Comparison of ENCODE assay signal across 26 cellular contexts in genomic region chr12:127235771-127236170, GRCh38.
"Had no signal": no experiment of that assay in that cellular context is flagged by ENCODE, and none has a peak within 500 bp of the region (broad histone marks: within the 10 kb centered on the region; RNA-seq: fewer than 3 reads in every experiment).

No MANE protein-coding gene starts in this region.

- H3K27ac ChIP-seq: hepatocyte, left ventricle myocardium inferior, ovary, sigmoid colon, spleen, suprapubic skin, thoracic aorta, tibial artery, upper lobe of right lung had no signal

- H3K4me1 ChIP-seq: left ventricle myocardium inferior, sigmoid colon, spleen, suprapubic skin, tibial artery, upper lobe of right lung had no signal

- H3K4me3 Mint-ChIP-seq: mesothelial cell of epicardium; naive B cell; natural killer cell; stimulated activated effector memory CD8-positive, alpha-beta T cell treated with anti-CD3 and anti-CD28 coated beads, Interleukin-12 subunit alpha, Interleukin-12 subunit beta, amount 100 ng/mL, for 72 hours; stimulated activated naive CD8-positive, alpha-beta T cell treated with anti-CD3 and anti-CD28 coated beads, Interleukin-15, Interleukin-2, amounts not matched to agents 100 ng/mL and 50 ng/mL, for 24 hours had no signal

- DNase-seq: islet precursor cell; kidney glomerular epithelial cell; left colon; left ventricle myocardium inferior; mesendoderm; naive B cell; natural killer cell; ovary; retina; sigmoid colon; small intestine; spleen; stimulated activated CD4-positive, alpha-beta T cell treated with anti-CD3 and anti-CD28 coated beads, Interleukin-4, amount 100 ng/mL, for 24 hours; stimulated activated naive CD4-positive, alpha-beta T cell; tibial artery; trophoblast cell; upper lobe of right lung had no signal

- H3K9me3 ChIP-seq: ovary, sigmoid colon, suprapubic skin, thoracic aorta, tibial artery, upper lobe of right lung had no signal

- H3K27me3 ChIP-seq: hepatocyte, ovary, sigmoid colon, suprapubic skin, tibial artery, upper lobe of right lung had no signal

- H3K36me3 Mint-ChIP-seq: mesothelial cell of epicardium; naive B cell; natural killer cell; stimulated activated effector memory CD8-positive, alpha-beta T cell treated with anti-CD3 and anti-CD28 coated beads, Interleukin-12 subunit alpha, Interleukin-12 subunit beta, amount 100 ng/mL, for 72 hours had no signal

- H3K4me3 ChIP-seq: hepatocyte, left ventricle myocardium inferior, lung, ovary, sigmoid colon, spleen, suprapubic skin, thoracic aorta, tibial artery, upper lobe of right lung had no signal

- H3K9me3 Mint-ChIP-seq: stimulated activated effector memory CD8-positive, alpha-beta T cell treated with anti-CD3 and anti-CD28 coated beads, Interleukin-12 subunit alpha, Interleukin-12 subunit beta, amount 100 ng/mL, for 72 hours; stimulated activated naive CD8-positive, alpha-beta T cell treated with anti-CD3 and anti-CD28 coated beads, Interleukin-15, Interleukin-2, amounts not matched to agents 100 ng/mL and 50 ng/mL, for 24 hours had no signal

- H3K27me3 Mint-ChIP-seq: naive B cell; progenitor cell of endocrine pancreas; stimulated activated naive CD8-positive, alpha-beta T cell treated with anti-CD3 and anti-CD28 coated beads, Interleukin-15, Interleukin-2, amounts not matched to agents 100 ng/mL and 50 ng/mL, for 24 hours had no signal

- H3K4me1 Mint-ChIP-seq: mesothelial cell of epicardium; naive B cell; natural killer cell; stimulated activated effector memory CD8-positive, alpha-beta T cell treated with anti-CD3 and anti-CD28 coated beads, Interleukin-12 subunit alpha, Interleukin-12 subunit beta, amount 100 ng/mL, for 72 hours had no signal

- ATAC-seq: left colon; right cardiac atrium; stimulated activated effector memory CD8-positive, alpha-beta T cell treated with anti-CD3 and anti-CD28 coated beads, Interleukin-12 subunit alpha, Interleukin-12 subunit beta, amount 100 ng/mL, for 72 hours; upper lobe of right lung had no signal

- H3K36me3 ChIP-seq: left ventricle myocardium inferior, ovary, sigmoid colon, spleen, suprapubic skin, thoracic aorta, tibial artery, upper lobe of right lung had no signal

- H3K27ac Mint-ChIP-seq: mesothelial cell of epicardium; naive B cell; natural killer cell; progenitor cell of endocrine pancreas; stimulated activated effector memory CD8-positive, alpha-beta T cell treated with anti-CD3 and anti-CD28 coated beads, Interleukin-12 subunit alpha, Interleukin-12 subunit beta, amount 100 ng/mL, for 72 hours; stimulated activated naive CD8-positive, alpha-beta T cell treated with anti-CD3 and anti-CD28 coated beads, Interleukin-15, Interleukin-2, amounts not matched to agents 100 ng/mL and 50 ng/mL, for 24 hours had no signal
